Comparison of ENCODE assay signal across 10 cellular contexts in genomic region chr14:35512765-35513164, GRCh38. TPM values are rescaled to one million over a fixed set of nuclear protein-coding genes. Genes with fewer than 3 reads are reported as not detected.
"Had no signal": no experiment of that assay in that cellular context is flagged by ENCODE, and none has a peak within 500 bp of the region (broad histone marks: within the 10 kb centered on the region; RNA-seq: fewer than 3 reads in every experiment).

No MANE protein-coding gene starts in this region.

- H3K4me1 ChIP-seq: HAP-1 had no signal

- H3K36me3 ChIP-seq: HAP-1 had no signal

- H3K4me3 ChIP-seq: GM23248, GM23338, HAP-1 had no signal

- H3K9me3 ChIP-seq: HAP-1 had no signal

- H3K9ac ChIP-seq: GM23248 had no signal

- H2AFZ ChIP-seq: GM23248, GM23338 had no signal

- FAIRE-seq: H54 had no signal

- H3K27ac ChIP-seq: GM23248 had no signal

- H3K4me2 ChIP-seq: GM23338 had no signal

- DNase-seq: GM23248, GOT3, H7, H9, HCEC 1CT, HFFc6 had no signal

RNA-seq across cellular contexts. Expression of gene INSM2, which starts 21.2 kb away (rescaled TPM):
- total RNA-seq: GM23248, GM23338, H4, H7, H9, HFFc6 had no signal
- polyA plus RNA-seq: GM23248, GM23338 had no signal
